ENCODE assay signal across 23 cellular contexts in the genomic region with DNA sequence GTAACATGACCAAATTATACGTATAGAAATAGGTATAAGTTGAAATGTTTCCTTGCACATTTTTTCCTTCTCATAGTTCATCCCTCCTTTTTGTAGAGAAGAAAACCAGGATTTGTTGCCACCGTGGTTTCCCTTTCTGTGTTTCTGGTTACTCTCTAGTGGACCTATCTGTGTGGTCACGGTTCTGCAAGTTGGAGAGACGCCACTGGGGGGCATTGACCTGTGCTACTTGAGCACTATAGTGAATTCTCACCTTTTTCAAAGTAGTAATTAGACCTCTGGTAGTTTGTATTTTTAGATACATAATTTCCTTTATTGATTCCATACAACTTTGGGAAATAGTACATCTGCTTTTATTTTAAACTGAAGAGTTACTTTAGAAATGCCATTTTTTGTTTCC.
A peak's percentile ranks its signal among the peaks of the same experiment; 100 is the strongest.
DNase-seq lines count a peak whose midpoint lies in the region; ATAC-seq and TF ChIP-seq lines count a peak whose summit lies in the region.
"Had no signal": no experiment of that assay in that cellular context is flagged by ENCODE, and none has a peak within 500 bp of the region (broad histone marks: within the 10 kb centered on the region; RNA-seq: fewer than 3 reads in every experiment).

No MANE protein-coding gene starts in this region.

- no peaks in the 10 kb centered on the region for H4K20me1 ChIP-seq in Karpas-422 (ENCODE audit: insufficient read depth, low read depth, low read length)

- H3K79me2 ChIP-seq in Karpas-422 (ENCODE audit: low read length): no peaks in the 10 kb centered on the region

- H3K9me3 ChIP-seq in Karpas-422 (ENCODE audit: low read length) (no peaks in the 10 kb centered on the region), right atrium auricular region (no peaks in the 10 kb centered on the region)
- H3K9me3 ChIP-seq: gastrocnemius medialis had no signal

- intact Hi-C loops in Calu3 (cut with micrococcal nuclease; ENCODE audit: unreplicated experiment): no loop called here

- H3K4me3 Mint-ChIP-seq in Calu3 (ENCODE audit: low read depth, unreplicated experiment): no peak overlapping the region
- H3K4me3 Mint-ChIP-seq: central memory CD8-positive, alpha-beta T cell; neural crest cell; stimulated activated naive B cell treated with anti-CD40 and anti-IgM and Interleukin-4, amounts not matched to agents 10 μg/mL and 1 μg/mL and 100 μg/mL, for 72 hours had no signal

- H3K4me3 ChIP-seq in Karpas-422 (ENCODE audit: low read length) (no peak overlapping the region), right atrium auricular region (no peak overlapping the region)
- H3K4me3 ChIP-seq: gastrocnemius medialis, GM23248 had no signal

- H3K27ac ChIP-seq in Karpas-422 (ENCODE audit: low read length) (no peak overlapping the region), right atrium auricular region (no peak overlapping the region)
- H3K27ac ChIP-seq: gastrocnemius medialis, GM23248 had no signal

- no peaks in the 10 kb centered on the region for H3K4me1 ChIP-seq in Karpas-422 (ENCODE audit: low read length)
- no peaks in the 10 kb centered on the region for H3K4me1 ChIP-seq in right atrium auricular region
- H3K4me1 ChIP-seq: gastrocnemius medialis had no signal

- ATAC-seq in HG03342 (IDR thresholded peaks at IDR 0.05; ENCODE audit: unreplicated experiment): no peak
- ATAC-seq in HG02623 (IDR thresholded peaks at IDR 0.05; ENCODE audit: unreplicated experiment): no peak
- ATAC-seq: gastrocnemius medialis; left cardiac atrium; stimulated activated naive B cell treated with anti-CD40 and anti-IgM and Interleukin-4, amounts not matched to agents 10 μg/mL and 1 μg/mL and 100 μg/mL, for 72 hours had no signal

- H3K4me2 ChIP-seq in Karpas-422 (ENCODE audit: low read depth, low read length, poor library complexity, severe bottlenecking): no peak overlapping the region

- no peak overlapping the region for H3K27ac Mint-ChIP-seq in Calu3 (ENCODE audit: unreplicated experiment)
- H3K27ac Mint-ChIP-seq: stimulated activated naive B cell treated with anti-CD40 and anti-IgM and Interleukin-4, amounts not matched to agents 10 μg/mL and 1 μg/mL and 100 μg/mL, for 72 hours had no signal

- DNase-seq in Calu3 (peak; percentile 8), Karpas-422 (peak; percentile 47), RPMI8226 (peak; percentile 25), islet precursor cell (peak; percentile 54), A172 (ENCODE audit: low spot score) (no peak), right atrium auricular region (ENCODE audit: low spot score) (no peak)
- DNase-seq: activated CD4-positive, alpha-beta T cell treated with anti-CD3 and anti-CD28 coated beads for 4 hours; activated naive CD4-positive, alpha-beta T cell; activated T-cell treated with anti-CD3 and anti-CD28 coated beads, Interleukin-2, amount 50 U/mL, for 48 hours; dermis blood vessel endothelial cell; EL; gastrocnemius medialis; left cardiac atrium; NCI-H1436; NCI-H510A; posterior cingulate gyrus; stimulated activated CD4-positive, alpha-beta T cell treated with anti-CD3 and anti-CD28 coated beads, Interleukin-15, amount 100 ng/mL, for 24 hours; stimulated activated naive B cell treated with anti-CD40 and anti-IgM and Interleukin-4, amounts not matched to agents 10 μg/mL and 1 μg/mL and 100 μg/mL, for 72 hours had no signal

- TF ChIP-seq CTCF in Calu3 (IDR thresholded peaks at IDR 0.05; ENCODE audit: unreplicated experiment) (no peak), right atrium auricular region (IDR thresholded peaks at IDR 0.05) (no peak)

- H3K4me1 Mint-ChIP-seq in Calu3 (ENCODE audit: low read depth, unreplicated experiment): no peaks in the 10 kb centered on the region
- H3K4me1 Mint-ChIP-seq: central memory CD8-positive, alpha-beta T cell; stimulated activated naive B cell treated with anti-CD40 and anti-IgM and Interleukin-4, amounts not matched to agents 10 μg/mL and 1 μg/mL and 100 μg/mL, for 72 hours had no signal

- BruUV-seq in Calu3 (replicated peaks; lab: Mats Ljungman, UMichigan): no TSS peak

- H3K36me3 Mint-ChIP-seq in Calu3 (ENCODE audit: insufficient read depth, unreplicated experiment): no peaks in the 10 kb centered on the region
- H3K36me3 Mint-ChIP-seq: stimulated activated naive B cell treated with anti-CD40 and anti-IgM and Interleukin-4, amounts not matched to agents 10 μg/mL and 1 μg/mL and 100 μg/mL, for 72 hours had no signal

- no peaks in the 10 kb centered on the region for H3K9me2 ChIP-seq in Karpas-422 (replicated peaks; ENCODE audit: insufficient read depth, low read length)

- no peak overlapping the region for H3K9ac ChIP-seq in Karpas-422 (ENCODE audit: low read length)
- H3K9ac ChIP-seq: GM23248 had no signal

- H3K27me3 ChIP-seq in Karpas-422 (ENCODE audit: low read length): no peaks in the 10 kb centered on the region
- no peaks in the 10 kb centered on the region for H3K27me3 ChIP-seq in right atrium auricular region
- H3K27me3 ChIP-seq: gastrocnemius medialis had no signal

- H3K9me3 Mint-ChIP-seq in Calu3 (ENCODE audit: low read depth, unreplicated experiment): no peaks in the 10 kb centered on the region
- H3K9me3 Mint-ChIP-seq: central memory CD8-positive, alpha-beta T cell; neural crest cell; stimulated activated naive B cell treated with anti-CD40 and anti-IgM and Interleukin-4, amounts not matched to agents 10 μg/mL and 1 μg/mL and 100 μg/mL, for 72 hours had no signal

- H2AFZ ChIP-seq in Karpas-422 (ENCODE audit: low read length): no peak overlapping the region
- H2AFZ ChIP-seq: GM23248 had no signal

- no peaks in the 10 kb centered on the region for H3K36me3 ChIP-seq in Karpas-422 (ENCODE audit: insufficient read depth, low read length)
- H3K36me3 ChIP-seq in right atrium auricular region: no peaks in the 10 kb centered on the region
- H3K36me3 ChIP-seq: gastrocnemius medialis had no signal

- H3K27me3 Mint-ChIP-seq in Calu3 (ENCODE audit: unreplicated experiment): no peaks in the 10 kb centered on the region
- H3K27me3 Mint-ChIP-seq: central memory CD8-positive, alpha-beta T cell; stimulated activated naive B cell treated with anti-CD40 and anti-IgM and Interleukin-4, amounts not matched to agents 10 μg/mL and 1 μg/mL and 100 μg/mL, for 72 hours had no signal

- CTCF ChIA-PET in Calu3 (lab: Charles Lee): no interaction called here

Comparison
In these comparisons a context has a peak if more than half of its experiments do, and no peak if none do; other contexts are left out.
1. DNase-seq: peak in Calu3 (single experiment), Karpas-422 (single experiment), RPMI8226 (single experiment) and islet precursor cell (single experiment); none in A172 (single experiment) and right atrium auricular region (single experiment).